Comparison of ENCODE assay signal across 30 cellular contexts in genomic region chr19:8101311-8101710, GRCh38. TPM values are rescaled to one million over a fixed set of nuclear protein-coding genes. Genes with fewer than 3 reads are reported as not detected.
"Had no signal": no experiment of that assay in that cellular context is flagged by ENCODE, and none has a peak within 500 bp of the region (broad histone marks: within the 10 kb centered on the region; RNA-seq: fewer than 3 reads in every experiment).

No MANE protein-coding gene starts in this region.

- H3K27me3 ChIP-seq: gastrocnemius medialis, heart left ventricle, hepatocyte, left lung, neutrophil, pancreas, right atrium auricular region, tibial nerve, upper lobe of left lung, uterus had no signal

- H3K4me1 ChIP-seq: gastrocnemius medialis, heart left ventricle, left lung, pancreas, prostate gland, right atrium auricular region, spleen, tibial nerve, upper lobe of left lung, uterus had no signal

- H3K4me3 ChIP-seq: gastrocnemius medialis, heart left ventricle, hepatocyte, left lung, pancreas, prostate gland, right atrium auricular region, skin epidermis, spleen, thoracic aorta, tibial nerve, upper lobe of left lung, uterus had no signal

- H3K4me1 Mint-ChIP-seq: stimulated activated memory B cell treated with anti-CD40 and anti-IgM and Interleukin-4, amounts not matched to agents 10 μg/mL and 1 μg/mL and 100 μg/mL, for 72 hours had no signal

- H3K27ac ChIP-seq: gastrocnemius medialis, heart left ventricle, hepatocyte, left lung, neutrophil, pancreas, prostate gland, right atrium auricular region, skin epidermis, spleen, thoracic aorta, tibial nerve, upper lobe of left lung, uterus had no signal

- ATAC-seq: effector memory CD8-positive, alpha-beta T cell; esophagus mucosa; gastrocnemius medialis; heart left ventricle; left cardiac atrium; left lung; natural killer cell; pancreas had no signal

- H3K4me3 Mint-ChIP-seq: effector memory CD8-positive, alpha-beta T cell; natural killer cell; stimulated activated memory B cell treated with anti-CD40 and anti-IgM and Interleukin-4, amounts not matched to agents 10 μg/mL and 1 μg/mL and 100 μg/mL, for 72 hours; stimulated activated naive CD8-positive, alpha-beta T cell treated with anti-CD3 and anti-CD28 coated beads, Interleukin-15, Interleukin-2, amounts not matched to agents 100 ng/mL and 50 ng/mL, for 24 hours had no signal

- H2AFZ ChIP-seq: hepatocyte had no signal

- H3K36me3 Mint-ChIP-seq: natural killer cell had no signal

- H3K27ac Mint-ChIP-seq: effector memory CD8-positive, alpha-beta T cell; natural killer cell; stimulated activated memory B cell treated with anti-CD40 and anti-IgM and Interleukin-4, amounts not matched to agents 10 μg/mL and 1 μg/mL and 100 μg/mL, for 72 hours; stimulated activated naive CD8-positive, alpha-beta T cell treated with anti-CD3 and anti-CD28 coated beads, Interleukin-15, Interleukin-2, amounts not matched to agents 100 ng/mL and 50 ng/mL, for 24 hours had no signal

- H3K79me2 ChIP-seq: hepatocyte had no signal

- DNase-seq: cerebellar nuclear complex; cortex of kidney; effector memory CD8-positive, alpha-beta T cell; foreskin fibroblast; gastrocnemius medialis; heart left ventricle; left cardiac atrium; mammary epithelial cell; natural killer cell; pancreas; spleen; stimulated activated CD4-positive, alpha-beta T cell treated with anti-CD3 and anti-CD28 coated beads, Interleukin-4, amount 100 ng/mL, for 4 hours; upper lobe of left lung; uterus had no signal

- H3K9me3 ChIP-seq: gastrocnemius medialis, neutrophil, pancreas, prostate gland had no signal

- H3K4me2 ChIP-seq: hepatocyte had no signal

- H3K9me3 Mint-ChIP-seq: natural killer cell; stimulated activated naive CD8-positive, alpha-beta T cell treated with anti-CD3 and anti-CD28 coated beads, Interleukin-15, Interleukin-2, amounts not matched to agents 100 ng/mL and 50 ng/mL, for 24 hours had no signal

- H3K36me3 ChIP-seq: gastrocnemius medialis, heart left ventricle, left lung, neutrophil, pancreas, prostate gland, right atrium auricular region, spleen, thoracic aorta, tibial nerve, upper lobe of left lung, uterus had no signal

RNA-seq across cellular contexts. Expression of gene FBN3, which starts 48.1 kb away (rescaled TPM):
- total RNA-seq: dermis microvascular lymphatic vessel endothelial cell, left cardiac atrium, mesenteric fat pad, mononuclear cell, omental fat pad, right atrium auricular region, spleen, thoracic aorta had no signal
- polyA plus RNA-seq: heart left ventricle, mammary epithelial cell had no signal

RNA-seq across cellular contexts. Expression of gene CCL25, which starts 48.8 kb away (rescaled TPM):
- total RNA-seq: dermis microvascular lymphatic vessel endothelial cell, esophagus mucosa, gastrocnemius medialis, heart left ventricle, hepatocyte, kidney epithelial cell, left cardiac atrium, left lung, mammary epithelial cell, mesenteric fat pad, mononuclear cell, omental fat pad, pancreas, prostate gland, right atrium auricular region, thoracic aorta, tibial nerve, upper lobe of left lung, uterus had no signal
- polyA plus RNA-seq: heart left ventricle, hepatocyte, mammary epithelial cell had no signal
